Comparison of ENCODE assay signal across 1 cellular context in genomic region chr3:141366285-141367037, GRCh38.
TF ChIP-seq lines count a peak whose summit lies in the region.

No MANE protein-coding gene starts in this region.

TF ChIP-seq in SK-N-SH, 30 proteins besides CTCF, POLR2A, EP300 and RAD21 (continued from another document):
- TF ChIP-seq JUND (IDR thresholded peaks at IDR 0.05) = no peak
TF ChIP-seq in SK-N-SH: peak in this region for 5.
